Comparison of ENCODE assay signal across 27 cellular contexts in the genomic region with DNA sequence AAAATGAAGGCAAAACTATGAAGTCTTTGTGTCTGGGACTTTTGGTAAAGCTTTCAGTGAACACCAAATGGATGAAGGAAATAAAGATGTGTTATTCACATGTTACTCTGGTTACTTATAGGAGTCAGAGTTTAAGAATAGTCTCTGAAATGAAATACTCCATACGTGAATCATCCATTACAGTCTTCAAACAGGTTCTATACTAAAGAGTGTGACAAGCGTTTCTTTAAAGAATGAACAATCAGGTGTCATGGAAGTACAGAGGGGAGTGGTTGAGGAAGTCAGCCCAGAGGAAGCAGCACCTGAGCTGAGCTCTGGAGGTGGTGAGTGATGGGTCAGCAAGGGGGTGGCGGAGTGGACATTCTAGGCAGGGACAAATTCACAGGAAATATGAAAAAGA. TPM values are rescaled to one million over a fixed set of nuclear protein-coding genes. Genes with fewer than 3 reads are reported as not detected.
A peak's percentile ranks its signal among the peaks of the same experiment; 100 is the strongest.
DNase-seq lines count a peak whose midpoint lies in the region; ATAC-seq, FAIRE-seq and TF ChIP-seq lines count a peak whose summit lies in the region.
"Had no signal": no experiment of that assay in that cellular context is flagged by ENCODE, and none has a peak within 500 bp of the region (broad histone marks: within the 10 kb centered on the region; RNA-seq: fewer than 3 reads in every experiment).

No MANE protein-coding gene starts in this region.

- no peak for FAIRE-seq in D721Med (lab: Jason Lieb, UNC)
- FAIRE-seq: GM12892 had no signal

- no peak overlapping the region for H3K4me3 Mint-ChIP-seq in chondrocyte (ENCODE audit: unreplicated experiment)
- H3K4me3 Mint-ChIP-seq: CD4-positive, alpha-beta memory T cell; GM23338 had no signal

- CTCF ChIA-PET in PC-3 (lab: Charles Lee): no interaction called here

- no peaks in the 10 kb centered on the region for H3F3A ChIP-seq in PC-3 (ENCODE audit: low read length, unreplicated experiment)
- H3F3A ChIP-seq in smooth muscle cell (ENCODE audit: low read depth): peaks cover 14% of the 10 kb centered on the region

- H3K27me3 Mint-ChIP-seq in chondrocyte (ENCODE audit: low read depth): no peaks in the 10 kb centered on the region

- WGBS in smooth muscle cell (ENCODE audit: low lambda C conversion rate): 92% methylated on average over 3 of the region's 3 CpGs

- BruUV-seq in PC-3 (replicated peaks; lab: Mats Ljungman, UMichigan): no TSS peak

- H3K27ac ChIP-seq in PC-3 (ENCODE audit: low read length) (no peak overlapping the region), foreskin keratinocyte (no peak overlapping the region), smooth muscle cell (ENCODE audit: low read depth) (peak overlapping the region; percentile 45)
- H3K27ac ChIP-seq: RWPE1 had no signal

- peak; percentile 33 for DNase-seq in PC-3
- no peak for DNase-seq in chondrocyte (ENCODE audit: low spot score)
- peak; percentile 60 to 85 for DNase-seq in foreskin keratinocyte
- DNase-seq in smooth muscle cell (lab: John Stamatoyannopoulos, UW; ENCODE audit: unreplicated experiment): no peak
- DNase-seq in cortex of kidney (lab: John Stamatoyannopoulos, UW): no peak
- no peak for DNase-seq in D721Med (ENCODE audit: insufficient read length, low spot score)
- DNase-seq: C1 segment of cervical spinal cord; Caco-2; CD4-positive, alpha-beta memory T cell; DMS 273 treated with DMSO at 0.1 percent for 48 hours; DMS79 treated with DMSO at 0.1 percent for 48 hours; GF-D8; HCEC 1CT; IMR-90; KG1; MG63; NCI-H1105 treated with DMSO at 0.1 percent for 48 hours; NCI-H2029; NCI-H2227 treated with DMSO at 0.1 percent for 48 hours; NCI-H69; SHP77 treated with DMSO at 0.1 percent for 48 hours had no signal

- peaks cover 44% of the 10 kb centered on the region for H3K4me1 Mint-ChIP-seq in chondrocyte (ENCODE audit: low read depth)
- H3K4me1 Mint-ChIP-seq: CD4-positive, alpha-beta memory T cell had no signal

- H3K9ac ChIP-seq in PC-3 (ENCODE audit: low read length) (no peak overlapping the region), smooth muscle cell (ENCODE audit: low read depth) (no peak overlapping the region)

- H3K27me3 ChIP-seq in PC-3 (ENCODE audit: low read length) (no peaks in the 10 kb centered on the region), foreskin keratinocyte (no peaks in the 10 kb centered on the region), smooth muscle cell (ENCODE audit: low read depth) (no peaks in the 10 kb centered on the region)
- H3K27me3 ChIP-seq: MG63 had no signal

- H3K79me2 ChIP-seq in PC-3 (ENCODE audit: low read length) (no peaks in the 10 kb centered on the region), smooth muscle cell (ENCODE audit: low read depth) (no peaks in the 10 kb centered on the region)

- H3K4me3 ChIP-seq in PC-3 (ENCODE audit: low read length): no peak overlapping the region
- H3K4me3 ChIP-seq in smooth muscle cell: no peak overlapping the region
- H3K4me3 ChIP-seq: GM23338, MG63 had no signal

- H3K9me3 ChIP-seq in PC-3 (ENCODE audit: low read length) (no peaks in the 10 kb centered on the region), smooth muscle cell (replicated peaks; ENCODE audit: low read depth) (no peaks in the 10 kb centered on the region)

- ATAC-seq in PC-3 (no peak), foreskin keratinocyte (peak; percentile 99), GM21367 (IDR thresholded peaks at IDR 0.05; ENCODE audit: unreplicated experiment) (no peak)
- ATAC-seq: GM23338, Panc1 had no signal

- H3K4me1 ChIP-seq in PC-3 (ENCODE audit: insufficient read depth, low read length) (no peaks in the 10 kb centered on the region), foreskin keratinocyte (peaks cover 6% of the 10 kb centered on the region), smooth muscle cell (ENCODE audit: low read depth) (no peaks in the 10 kb centered on the region)

- intact Hi-C loops in PC-3 (cut with micrococcal nuclease): no loop called here

- H3K4me2 ChIP-seq in PC-3 (ENCODE audit: low read length): no peak overlapping the region
- no peak overlapping the region for H3K4me2 ChIP-seq in smooth muscle cell
- H3K4me2 ChIP-seq: GM23338 had no signal

- H4K20me1 ChIP-seq in PC-3 (ENCODE audit: low read length) (no peaks in the 10 kb centered on the region), smooth muscle cell (ENCODE audit: low read depth) (no peaks in the 10 kb centered on the region)

- no peaks in the 10 kb centered on the region for H3K36me3 ChIP-seq in PC-3 (ENCODE audit: low read depth, low read length)
- peaks cover 3% of the 10 kb centered on the region for H3K36me3 ChIP-seq in smooth muscle cell (ENCODE audit: low read depth)
- H3K36me3 ChIP-seq: MG63 had no signal

- no peak overlapping the region for H2AFZ ChIP-seq in PC-3 (ENCODE audit: low read length)
- H2AFZ ChIP-seq in smooth muscle cell (ENCODE audit: low read depth): no peak overlapping the region

- no peaks in the 10 kb centered on the region for H3K9me2 ChIP-seq in PC-3 (replicated peaks; ENCODE audit: low read length)

- TF ChIP-seq CTCF in PC-3 (conservative IDR thresholded peaks at IDR 0.05; ENCODE audit: low read depth, low read length) (no peak), chondrocyte (IDR thresholded peaks at IDR 0.05) (no peak), foreskin keratinocyte (conservative IDR thresholded peaks at IDR 0.05) (no peak), smooth muscle cell (IDR thresholded peaks at IDR 0.05; ENCODE audit: borderline replicate concordance, insufficient read depth, poor library complexity, severe bottlenecking) (no peak), D721Med (IDR thresholded peaks at IDR 0.05; ENCODE audit: insufficient read depth, missing control alignments) (no peak)

- H3K27ac Mint-ChIP-seq in chondrocyte (ENCODE audit: unreplicated experiment): peak overlapping the region; percentile 60
- H3K27ac Mint-ChIP-seq: CD4-positive, alpha-beta memory T cell; GM23338 had no signal

- POLR2A ChIA-PET in PC-3 (lab: Charles Lee; ENCODE audit: unreplicated experiment): no interaction called here

- H3K9me3 Mint-ChIP-seq in chondrocyte (ENCODE audit: low read depth): peaks cover 19% of the 10 kb centered on the region

- peaks cover 2% of the 10 kb centered on the region for H3K36me3 Mint-ChIP-seq in chondrocyte (ENCODE audit: low read depth)
- H3K36me3 Mint-ChIP-seq: CD4-positive, alpha-beta memory T cell had no signal

RNA-seq across cellular contexts. Expression of a gene that starts 41.8 kb away (rescaled TPM):
- total RNA-seq in PC-3 (2014; rRNA removed) (3.1 and 3.6 TPM in 2 replicates), chondrocyte (41.8 to 105 TPM (median 104 TPM) in 3 replicates), foreskin keratinocyte (1.2 and 1.9 TPM in 2 replicates), smooth muscle cell (5.9 and 36.6 TPM in 2 replicates)
- polyA plus RNA-seq in foreskin keratinocyte (0.37 and 0.47 TPM in 2 replicates), smooth muscle cell (5.5 and 9.0 TPM in 2 replicates)
- total RNA-seq: A673; CD4-positive, alpha-beta memory T cell had no signal
- polyA plus RNA-seq: CD4-positive, alpha-beta memory T cell; IMR-90 had no signal

Comparison
In these comparisons a context has a peak if more than half of its experiments do, and no peak if none do; other contexts are left out.
1. DNase-seq: peak in PC-3 (single experiment) and foreskin keratinocyte (2 of 2); none in chondrocyte (single experiment), smooth muscle cell (single experiment), cortex of kidney (single experiment) and D721Med (single experiment).